ENCODE assay signal across 1 cellular context in genomic region chr22:32325416-32325801, GRCh38.
TF ChIP-seq lines count a peak whose summit lies in the region.

No MANE protein-coding gene starts in this region.

TF ChIP-seq in WTC11, 78 proteins besides CTCF, POLR2A, EP300 and RAD21 (continued from another document):
- TF ChIP-seq ATF6 (CRISPR knock-in tag; IDR thresholded peaks at IDR 0.05): no peak
